In the genomic region with DNA sequence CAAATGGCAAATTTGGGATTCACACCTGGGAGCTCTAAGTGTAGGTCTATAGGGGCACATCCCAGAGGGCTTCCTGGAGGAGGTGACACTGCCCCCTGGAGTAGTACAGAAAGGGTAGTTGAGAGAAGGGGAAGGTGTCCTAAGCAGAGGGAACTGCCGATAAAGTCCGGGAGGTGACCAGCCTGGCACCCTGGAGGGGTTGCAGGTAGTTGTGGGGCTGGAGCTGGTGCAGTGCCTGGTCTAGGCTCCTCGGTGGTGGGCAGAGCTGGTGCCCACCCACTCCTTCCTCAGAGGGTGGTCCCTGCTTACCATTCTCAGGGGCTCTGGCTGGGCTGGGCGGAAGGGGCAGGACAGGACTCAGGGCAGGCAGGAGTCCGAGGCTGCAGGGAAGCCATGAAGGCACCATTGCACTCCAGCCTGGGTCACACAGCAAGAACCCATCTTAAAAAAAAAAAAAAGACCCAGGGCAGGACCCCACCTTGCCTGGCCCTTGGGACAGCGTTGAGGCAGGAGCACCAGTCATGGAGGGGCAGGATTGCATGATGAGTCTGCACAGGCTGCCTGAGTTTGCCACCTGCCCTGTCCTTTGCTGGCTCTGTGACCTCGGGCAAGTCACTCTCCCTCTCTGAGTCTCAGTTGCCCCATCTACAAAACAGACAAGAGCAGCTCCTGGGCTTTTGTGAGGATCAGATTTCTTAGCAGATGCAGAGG, we compare ENCODE assay signal across 10 cellular contexts. TPM values are rescaled to one million over a fixed set of nuclear protein-coding genes. Genes with fewer than 3 reads are reported as not detected.
DNase-seq lines count a peak whose midpoint lies in the region; ATAC-seq, FAIRE-seq and TF ChIP-seq lines count a peak whose summit lies in the region.
"Had no signal": no experiment of that assay in that cellular context is flagged by ENCODE, and none has a peak within 500 bp of the region (broad histone marks: within the 10 kb centered on the region; RNA-seq: fewer than 3 reads in every experiment).

No MANE protein-coding gene starts in this region.

- H3K36me3 Mint-ChIP-seq in activated CD8-positive, alpha-beta T cell treated with anti-CD3 and anti-CD28 coated beads, Interleukin-2, amount 10 ng/mL, durations not matched to agents 7 days and 5 days (ENCODE audit: low read depth), result no peaks in the 10 kb centered on the region

- no peak overlapping the region for H3K4me3 Mint-ChIP-seq in activated CD8-positive, alpha-beta T cell treated with anti-CD3 and anti-CD28 coated beads, Interleukin-2, amount 10 ng/mL, durations not matched to agents 7 days and 5 days

- H3K4me1 Mint-ChIP-seq in activated CD8-positive, alpha-beta T cell treated with anti-CD3 and anti-CD28 coated beads, Interleukin-2, amount 10 ng/mL, durations not matched to agents 7 days and 5 days (ENCODE audit: low read depth), result peaks cover 41% of the 10 kb centered on the region

- no peak overlapping the region for H3K4me3 ChIP-seq in A549
- H3K4me3 ChIP-seq: uterus had no signal

- peak in 1 of 2 experiments; percentile 27; a peak in 3 of 6 replicates for ATAC-seq in A549
- ATAC-seq in activated CD8-positive, alpha-beta T cell treated with anti-CD3 and anti-CD28 coated beads, Interleukin-2, amount 10 ng/mL, durations not matched to agents 7 days and 5 days, result no peak
- no peak for ATAC-seq in HG02623 (IDR thresholded peaks at IDR 0.05; ENCODE audit: unreplicated experiment)
- ATAC-seq in GM21360 (IDR thresholded peaks at IDR 0.05; ENCODE audit: unreplicated experiment), result no peak

- no peak for TF ChIP-seq POLR2A in A549 (IDR thresholded peaks at IDR 0.05; ENCODE audit: low read length)

- no peaks in the 10 kb centered on the region for H3K27me3 Mint-ChIP-seq in activated CD8-positive, alpha-beta T cell treated with anti-CD3 and anti-CD28 coated beads, Interleukin-2, amount 10 ng/mL, durations not matched to agents 7 days and 5 days (ENCODE audit: low read depth)

- FAIRE-seq in A549 (lab: Jason Lieb, UNC), result no peak
- no peak for FAIRE-seq in D721Med (lab: Jason Lieb, UNC)

- POLR2A ChIA-PET in A549 (lab: Yijun Ruan, JAX), result no interaction called here
- POLR2A ChIA-PET in activated CD8-positive, alpha-beta T cell treated with anti-CD3 and anti-CD28 coated beads, Interleukin-2, amount 10 ng/mL, durations not matched to agents 7 days and 5 days (lab: Charles Lee), result interaction anchor here (0.8 to 3.2 kb wide), 9 partner anchors 8 to 54 kb away, joined by 3 to 15 read pairs (median 5); a partner anchor contains a TSS

- CTCF ChIA-PET in A549 (lab: Yijun Ruan, JAX), result interaction anchor here (1.7 kb wide), 1 partner anchor 55 kb away, joined by 6 read pairs; no protein-coding TSS in a partner anchor
- CTCF ChIA-PET in activated CD8-positive, alpha-beta T cell treated with anti-CD3 and anti-CD28 coated beads, Interleukin-2, amount 10 ng/mL, durations not matched to agents 7 days and 5 days (lab: Charles Lee), result interaction anchor here (0.9 to 2.4 kb wide), 4 partner anchors 8 to 55 kb away, joined by 3 to 8 read pairs (median 4); no protein-coding TSS in a partner anchor

- 54% methylated on average over 4 of the region's 7 CpGs for WGBS in A549 (ENCODE audit: missing lambda C conversion rate)

- H3K4me1 ChIP-seq in A549, result peaks cover 15% of the 10 kb centered on the region
- H3K4me1 ChIP-seq: uterus had no signal

- H3K27ac ChIP-seq in A549, result peak overlapping the region; percentile 64 to 76
- H3K27ac ChIP-seq: uterus had no signal

- H3K4me2 ChIP-seq in A549, result peak overlapping the region; percentile 48

- H3K9me3 ChIP-seq in A549, result no peaks in the 10 kb centered on the region
- H3K9me3 ChIP-seq: uterus had no signal

- no peak for TF ChIP-seq EP300 in A549 (IDR thresholded peaks at IDR 0.05)

- no peaks in the 10 kb centered on the region for H3K9me3 Mint-ChIP-seq in activated CD8-positive, alpha-beta T cell treated with anti-CD3 and anti-CD28 coated beads, Interleukin-2, amount 10 ng/mL, durations not matched to agents 7 days and 5 days (ENCODE audit: insufficient read depth)

- TF ChIP-seq RAD21 in A549 (conservative IDR thresholded peaks at IDR 0.05 in 1 of 2, IDR thresholded peaks at IDR 0.05 in 1 of 2), result no peak

- H3K27ac Mint-ChIP-seq in activated CD8-positive, alpha-beta T cell treated with anti-CD3 and anti-CD28 coated beads, Interleukin-2, amount 10 ng/mL, durations not matched to agents 7 days and 5 days, result peak overlapping the region; percentile 74

- DNase-seq in A549 (ENCODE audit: low read depth in 1 of 2, low spot score in 1 of 2), result no peak
- DNase-seq in D721Med (ENCODE audit: insufficient read length, low spot score), result peak; percentile 64
- DNase-seq in activated CD8-positive, alpha-beta T cell treated with anti-CD3 and anti-CD28 coated beads, Interleukin-2, amount 10 ng/mL, durations not matched to agents 7 days and 5 days, result no peak
- peak; percentile 72 for DNase-seq in mesenteric fat pad (ENCODE audit: low spot score)
- DNase-seq in A172 (ENCODE audit: low spot score), result no peak
- DNase-seq in NCI-H146 (lab: John Stamatoyannopoulos, UW), result no peak
- DNase-seq: COR-L47 had no signal

- TF ChIP-seq CTCF in A549 (IDR thresholded peaks at IDR 0.05) (no peak), D721Med (IDR thresholded peaks at IDR 0.05; ENCODE audit: insufficient read depth, missing control alignments) (no peak)

TF ChIP-seq in A549, 52 proteins besides CTCF, POLR2A, EP300 and RAD21:
- peak; percentile 88 for TF ChIP-seq ZFP36 (IDR thresholded peaks at IDR 0.05; ENCODE audit: borderline replicate concordance, partially characterized antibody)
- TF ChIP-seq JUN (IDR thresholded peaks at IDR 0.05), result no peak

RNA-seq across cellular contexts. Expression of a gene that starts 43.8 kb away (rescaled TPM):
- 0.85 and 0.98 TPM in 2 replicates for polyA plus RNA-seq in A549 (2011; rRNA removed)
- 1.5 and 2.2 TPM in 2 replicates for polyA plus RNA-seq in A549 (2012; cell fraction: cytosol; rRNA removed)
- polyA plus RNA-seq in A549 (2012; cell fraction: nucleus; rRNA removed), result 19.9 and 23.0 TPM in 2 replicates
- 2.2 to 3.4 TPM (median 3.3 TPM) in 3 replicates for polyA plus RNA-seq in A549 (2017; fragmentation: RNase III; extraction: RNeasy Plus Mini Kit Qiagen cat#74134 plus additional on column Dnase treatment)
- 0.34 and 1.6 TPM in 2 replicates for polyA minus RNA-seq in A549 (2011; rRNA and poly(A)+ RNA removed)
- 100 to 1,000 TPM; 270 to 288 TPM for total RNA-seq in activated CD8-positive, alpha-beta T cell treated with anti-CD3 and anti-CD28 coated beads, Interleukin-2, amount 10 ng/mL, durations not matched to agents 7 days and 5 days
- total RNA-seq in mesenteric fat pad, result 4.1 TPM
- 42.7 and 77.4 TPM in 2 replicates for total RNA-seq in A172 (2014; rRNA removed; shearing (Covaris generic))

RNA-seq across cellular contexts. Expression of a gene that starts 54.0 kb away (rescaled TPM):
- polyA plus RNA-seq in A549 (2011; rRNA removed) (16.9 and 27.0 TPM in 2 replicates), A549 (2017; fragmentation: RNase III; extraction: RNeasy Plus Mini Kit Qiagen cat#74134 plus additional on column Dnase treatment) (29.6 to 35.4 TPM (median 35.1 TPM) in 3 replicates)
- polyA plus RNA-seq in A549 (2012; cell fraction: cytosol; rRNA removed), result 43.4 and 58.8 TPM in 2 replicates
- polyA plus RNA-seq in A549 (2012; cell fraction: nucleus; rRNA removed), result 136 and 166 TPM in 2 replicates
- polyA minus RNA-seq in A549 (2011; rRNA and poly(A)+ RNA removed), result 26.3 and 40.3 TPM in 2 replicates
- total RNA-seq in activated CD8-positive, alpha-beta T cell treated with anti-CD3 and anti-CD28 coated beads, Interleukin-2, amount 10 ng/mL, durations not matched to agents 7 days and 5 days, result 10 to 100 TPM; 28.3 to 29.0 TPM
- 31.4 TPM for total RNA-seq in mesenteric fat pad
- 44.7 and 49.9 TPM in 2 replicates for total RNA-seq in A172 (2014; rRNA removed; shearing (Covaris generic))

Comparison
In these comparisons a context has a peak if more than half of its experiments do, and no peak if none do; other contexts are left out.
1. DNase-seq: peak in D721Med (single experiment) and mesenteric fat pad (single experiment); none in A549 (0 of 2), activated CD8-positive, alpha-beta T cell treated with anti-CD3 and anti-CD28 coated beads, Interleukin-2, amount 10 ng/mL, durations not matched to agents 7 days and 5 days (single experiment), A172 (single experiment) and NCI-H146 (single experiment).